ENCODE assay signal across 22 cellular contexts in the genomic region with DNA sequence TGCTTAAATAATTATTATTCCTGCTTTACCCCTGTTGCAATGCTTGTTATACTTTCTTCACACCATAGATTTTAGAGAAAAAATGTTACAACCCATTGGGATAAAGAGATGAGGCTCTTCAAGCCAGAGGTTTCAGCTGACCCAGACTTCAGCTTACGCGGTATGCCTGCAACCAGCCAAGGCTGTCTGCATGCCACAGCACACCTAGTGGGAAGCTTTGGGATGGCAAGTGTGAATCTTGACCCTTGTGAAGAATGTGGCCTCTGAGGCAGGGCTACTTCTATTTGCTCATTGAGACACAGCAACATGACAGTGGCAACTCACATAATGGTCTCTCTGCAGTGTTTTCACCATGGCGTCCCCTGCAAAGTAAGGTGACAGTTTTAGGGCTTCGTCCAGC.
DNase-seq lines count a peak whose midpoint lies in the region; ATAC-seq, FAIRE-seq and TF ChIP-seq lines count a peak whose summit lies in the region.
"Had no signal": no experiment of that assay in that cellular context is flagged by ENCODE, and none has a peak within 500 bp of the region (broad histone marks: within the 10 kb centered on the region; RNA-seq: fewer than 3 reads in every experiment).

No MANE protein-coding gene starts in this region.

- FAIRE-seq in HepG2 (lab: Jason Lieb, UNC) = no peak
- FAIRE-seq: GM19239, TTC549 had no signal

- POLR2A ChIA-PET in HepG2 (lab: Yijun Ruan, JAX) = no interaction called here
- POLR2A ChIA-PET in OCI-LY7 (lab: Charles Lee) = no interaction called here

- no peaks in the 10 kb centered on the region for H3K9me2 ChIP-seq in OCI-LY7 (ENCODE audit: insufficient read depth, low read length)

- H3K9ac ChIP-seq in HepG2 (ENCODE audit: insufficient read depth, low read depth, low read length) = no peak overlapping the region

- no peak for TF ChIP-seq CTCF in HepG2 (CRISPR knock-in tag; IDR thresholded peaks at IDR 0.05)
- no peak for TF ChIP-seq CTCF in right lobe of liver (IDR thresholded peaks at IDR 0.05)
- TF ChIP-seq CTCF in OCI-LY7 (conservative IDR thresholded peaks at IDR 0.05; ENCODE audit: low read length) = peak; percentile 48

- WGBS in HepG2 (ENCODE audit: low lambda C conversion rate) = 79% methylated on average over 3 of the region's 4 CpGs
- WGBS in right lobe of liver (ENCODE audit: insufficient coverage, low coverage, low lambda C conversion rate, missing lambda C conversion rate) = 76% methylated on average over 4 of the region's 4 CpGs

- H2AFZ ChIP-seq in HepG2 (ENCODE audit: low read length) (no peak overlapping the region), OCI-LY7 (ENCODE audit: low read length) (no peak overlapping the region)

- TF ChIP-seq EP300 in HepG2 (IDR thresholded peaks at IDR 0.05; ENCODE audit: low read depth in 2 of 2, low read length in 2 of 2) (no peak), HepG2 (CRISPR knock-in tag; IDR thresholded peaks at IDR 0.05; ENCODE audit: borderline replicate concordance) (no peak)

- ATAC-seq in HepG2 (no peak), right lobe of liver (no peak), HG03139 (IDR thresholded peaks at IDR 0.05; ENCODE audit: unreplicated experiment) (no peak), HG03460 (IDR thresholded peaks at IDR 0.05; ENCODE audit: unreplicated experiment) (no peak)
- ATAC-seq: left lobe of liver had no signal

- BruUV-seq in HepG2 (replicated peaks; lab: Mats Ljungman, UMichigan) (no TSS peak), OCI-LY7 (replicated peaks; lab: Mats Ljungman, UMichigan) (no TSS peak)

- H3K36me3 ChIP-seq in HepG2 (replicated peaks in 1 of 2; ENCODE audit: control insufficient read depth in 1 of 2, insufficient read depth in 2 of 2, low read length in 2 of 2) (no peaks in the 10 kb centered on the region), right lobe of liver (no peaks in the 10 kb centered on the region), OCI-LY7 (ENCODE audit: insufficient read depth, low read length) (no peaks in the 10 kb centered on the region)
- H3K36me3 ChIP-seq: thoracic aorta had no signal

- DNase-seq in HepG2 (ENCODE audit: low spot score) (no peak), right lobe of liver (no peak), OCI-LY7 (ENCODE audit: low spot score) (no peak), iPS DF 4.7 (ENCODE audit: extremely low read depth, low spot score) (peak; percentile 41), activated gamma-delta T cell (lab: John Stamatoyannopoulos, UW) (no peak)
- DNase-seq in activated CD8-positive, alpha-beta memory T cell treated with anti-CD3 and anti-CD28 coated beads for 24 hours = no peak
- DNase-seq: ACHN; activated CD4-positive, alpha-beta T cell treated with anti-CD3 and anti-CD28 coated beads, Interleukin-2, amount 50 U/mL, for 1 hour; anterior cingulate cortex; CD4-positive, CD25-positive, alpha-beta regulatory T cell; effector memory CD4-positive, alpha-beta T cell; hippocampal formation; NCI-H1436 treated with DMSO at 0.1 percent for 48 hours; NCI-H774; retina had no signal

- no peak for TF ChIP-seq RAD21 in HepG2 (CRISPR knock-in tag; IDR thresholded peaks at IDR 0.05)

- CTCF ChIA-PET in HepG2 (lab: Yijun Ruan, JAX; ENCODE audit: low intra/inter-chr PET ratio, low total read pairs) (no interaction called here), OCI-LY7 (lab: Charles Lee; ENCODE audit: unreplicated experiment) (no interaction called here)

- H3K9me3 ChIP-seq in HepG2 (ENCODE audit: low read length) = peaks cover 12% of the 10 kb centered on the region
- no peaks in the 10 kb centered on the region for H3K9me3 ChIP-seq in right lobe of liver
- no peaks in the 10 kb centered on the region for H3K9me3 ChIP-seq in OCI-LY7 (ENCODE audit: low read length)
- H3K9me3 ChIP-seq: thoracic aorta had no signal

- H3K4me2 ChIP-seq in HepG2 (ENCODE audit: low read depth, low read length) = no peak overlapping the region
- H3K4me2 ChIP-seq in OCI-LY7 (ENCODE audit: low read length) = no peak overlapping the region

- TF ChIP-seq POLR2A in HepG2 (IDR thresholded peaks at IDR 0.05; ENCODE audit: insufficient read depth in 1 of 2, low read depth in 2 of 2, low read length in 2 of 2) = no peak
- no peak for TF ChIP-seq POLR2A in right lobe of liver (IDR thresholded peaks at IDR 0.05)

- no peak overlapping the region for H3K4me3 ChIP-seq in HepG2 (replicated peaks in 1 of 3; ENCODE audit: insufficient read depth in 1 of 3, low read depth in 2 of 3, low read length in 3 of 3)
- H3K4me3 ChIP-seq in right lobe of liver = no peak overlapping the region
- no peak overlapping the region for H3K4me3 ChIP-seq in OCI-LY7 (ENCODE audit: low read depth, low read length, poor library complexity, severe bottlenecking)
- H3K4me3 ChIP-seq: thoracic aorta had no signal

- H3K79me2 ChIP-seq in HepG2 (ENCODE audit: insufficient read depth, low read length) = no peaks in the 10 kb centered on the region
- H3K79me2 ChIP-seq in OCI-LY7 (ENCODE audit: insufficient read depth, low read depth, low read length) = no peaks in the 10 kb centered on the region

- H3K27ac ChIP-seq in HepG2 (ENCODE audit: extremely low read length, insufficient read depth, low read length) = no peak overlapping the region
- no peak overlapping the region for H3K27ac ChIP-seq in right lobe of liver
- no peak overlapping the region for H3K27ac ChIP-seq in OCI-LY7 (ENCODE audit: low read depth, low read length, poor library complexity, severe bottlenecking)
- H3K27ac ChIP-seq: RWPE1, thoracic aorta had no signal

- H3K27me3 ChIP-seq in HepG2 (ENCODE audit: control insufficient read depth in 1 of 2, insufficient read depth in 2 of 2, low read length in 2 of 2) (no peaks in the 10 kb centered on the region), right lobe of liver (no peaks in the 10 kb centered on the region)

- intact Hi-C loops in HepG2 (cut with micrococcal nuclease; ENCODE audit: unreplicated experiment) = no loop called here
- intact Hi-C loops in right lobe of liver (cut with DNase I) = no loop called here
- intact Hi-C loops in OCI-LY7 (cut with micrococcal nuclease; ENCODE audit: unreplicated experiment) = no loop called here

- in situ Hi-C loops in HepG2 (cut with HindIII; ENCODE audit: extremely low pct_ligation_motif_present, low pct_unique_long_range_greater_than_20kb) = no loop called here

- H4K20me1 ChIP-seq in HepG2 (ENCODE audit: insufficient read depth, low read length) (no peaks in the 10 kb centered on the region), OCI-LY7 (ENCODE audit: insufficient read depth, low read length) (no peaks in the 10 kb centered on the region)

- H3K4me1 ChIP-seq in HepG2 (ENCODE audit: insufficient read depth, low read length) (no peaks in the 10 kb centered on the region), right lobe of liver (no peaks in the 10 kb centered on the region), OCI-LY7 (ENCODE audit: insufficient read depth, low read length, poor library complexity, severe bottlenecking) (no peaks in the 10 kb centered on the region)

TF ChIP-seq in HepG2, 621 proteins besides CTCF, POLR2A, EP300 and RAD21:
- TF ChIP-seq, protein P1, sequence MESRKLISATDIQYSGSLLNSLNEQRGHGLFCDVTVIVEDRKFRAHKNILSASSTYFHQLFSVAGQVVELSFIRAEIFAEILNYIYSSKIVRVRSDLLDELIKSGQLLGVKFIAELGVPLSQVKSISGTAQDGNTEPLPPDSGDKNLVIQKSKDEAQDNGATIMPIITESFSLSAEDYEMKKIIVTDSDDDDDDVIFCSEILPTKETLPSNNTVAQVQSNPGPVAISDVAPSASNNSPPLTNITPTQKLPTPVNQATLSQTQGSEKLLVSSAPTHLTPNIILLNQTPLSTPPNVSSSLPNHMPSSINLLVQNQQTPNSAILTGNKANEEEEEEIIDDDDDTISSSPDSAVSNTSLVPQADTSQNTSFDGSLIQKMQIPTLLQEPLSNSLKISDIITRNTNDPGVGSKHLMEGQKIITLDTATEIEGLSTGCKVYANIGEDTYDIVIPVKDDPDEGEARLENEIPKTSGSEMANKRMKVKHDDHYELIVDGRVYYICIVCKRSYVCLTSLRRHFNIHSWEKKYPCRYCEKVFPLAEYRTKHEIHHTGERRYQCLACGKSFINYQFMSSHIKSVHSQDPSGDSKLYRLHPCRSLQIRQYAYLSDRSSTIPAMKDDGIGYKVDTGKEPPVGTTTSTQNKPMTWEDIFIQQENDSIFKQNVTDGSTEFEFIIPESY (CRISPR knock-in tag; IDR thresholded peaks at IDR 0.05) = peak; percentile 55; the same call in 1 of the 2 replicates
- TF ChIP-seq, protein P2, sequence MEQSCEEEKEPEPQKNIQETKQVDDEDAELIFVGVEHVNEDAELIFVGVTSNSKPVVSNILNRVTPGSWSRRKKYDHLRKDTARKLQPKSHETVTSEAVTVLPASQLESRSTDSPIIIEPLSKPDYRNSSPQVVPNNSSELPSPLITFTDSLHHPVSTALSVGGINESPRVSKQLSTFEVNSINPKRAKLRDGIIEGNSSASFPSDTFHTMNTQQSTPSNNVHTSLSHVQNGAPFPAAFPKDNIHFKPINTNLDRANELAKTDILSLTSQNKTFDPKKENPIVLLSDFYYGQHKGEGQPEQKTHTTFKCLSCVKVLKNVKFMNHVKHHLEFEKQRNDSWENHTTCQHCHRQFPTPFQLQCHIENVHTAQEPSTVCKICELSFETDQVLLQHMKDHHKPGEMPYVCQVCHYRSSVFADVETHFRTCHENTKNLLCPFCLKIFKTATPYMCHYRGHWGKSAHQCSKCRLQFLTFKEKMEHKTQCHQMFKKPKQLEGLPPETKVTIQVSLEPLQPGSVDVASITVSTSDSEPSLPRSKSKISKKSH (CRISPR knock-in tag; IDR thresholded peaks at IDR 0.05; ENCODE audit: borderline replicate concordance) = no peak
- TF ChIP-seq, protein P3, sequence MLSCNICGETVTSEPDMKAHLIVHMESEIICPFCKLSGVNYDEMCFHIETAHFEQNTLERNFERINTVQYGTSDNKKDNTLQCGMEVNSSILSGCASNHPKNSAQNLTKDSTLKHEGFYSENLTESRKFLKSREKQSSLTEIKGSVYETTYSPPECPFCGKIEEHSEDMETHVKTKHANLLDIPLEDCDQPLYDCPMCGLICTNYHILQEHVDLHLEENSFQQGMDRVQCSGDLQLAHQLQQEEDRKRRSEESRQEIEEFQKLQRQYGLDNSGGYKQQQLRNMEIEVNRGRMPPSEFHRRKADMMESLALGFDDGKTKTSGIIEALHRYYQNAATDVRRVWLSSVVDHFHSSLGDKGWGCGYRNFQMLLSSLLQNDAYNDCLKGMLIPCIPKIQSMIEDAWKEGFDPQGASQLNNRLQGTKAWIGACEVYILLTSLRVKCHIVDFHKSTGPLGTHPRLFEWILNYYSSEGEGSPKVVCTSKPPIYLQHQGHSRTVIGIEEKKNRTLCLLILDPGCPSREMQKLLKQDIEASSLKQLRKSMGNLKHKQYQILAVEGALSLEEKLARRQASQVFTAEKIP (CRISPR knock-in tag; IDR thresholded peaks at IDR 0.05; ENCODE audit: borderline replicate concordance) = no peak
- TF ChIP-seq HOXA9 (CRISPR knock-in tag; IDR thresholded peaks at IDR 0.05; ENCODE audit: borderline replicate concordance) (no peak), PCBP2 (optimal IDR thresholded peaks at IDR 0.05; ENCODE audit: low read depth, low read length, poor library complexity, severe bottlenecking) (no peak), WIZ (CRISPR knock-in tag; IDR thresholded peaks at IDR 0.05) (no peak)
